3 cellular contexts compared by ENCODE assay signal in the genomic region with DNA sequence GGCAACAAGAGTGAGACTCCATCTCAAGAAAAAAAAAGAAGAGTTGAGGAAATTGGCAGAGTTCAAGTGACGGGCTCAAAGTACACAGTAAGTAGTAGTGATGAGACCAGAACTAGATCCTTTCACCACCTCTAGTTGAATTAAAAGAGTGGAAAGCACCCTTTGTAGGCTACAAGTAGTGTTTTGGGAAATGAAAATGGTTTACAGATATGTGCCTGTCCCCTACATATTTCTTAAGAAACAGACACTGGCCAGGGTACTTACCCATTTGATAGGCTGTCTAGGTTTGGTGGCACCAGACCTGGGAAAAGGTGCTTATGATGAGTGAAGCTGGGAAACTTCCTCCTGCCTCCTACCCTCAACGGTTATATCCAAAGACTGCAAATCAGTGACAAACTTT.
"Had no signal": no experiment of that assay in that cellular context is flagged by ENCODE, and none has a peak within 500 bp of the region (broad histone marks: within the 10 kb centered on the region; RNA-seq: fewer than 3 reads in every experiment).

No MANE protein-coding gene starts in this region.

- DNase-seq: GDM1, GF-D8 had no signal

- ATAC-seq: GM12878 had no signal

- H3K4me3 ChIP-seq: GM12878 had no signal
